ENCODE assay signal across 1 cellular context in the genomic region with DNA sequence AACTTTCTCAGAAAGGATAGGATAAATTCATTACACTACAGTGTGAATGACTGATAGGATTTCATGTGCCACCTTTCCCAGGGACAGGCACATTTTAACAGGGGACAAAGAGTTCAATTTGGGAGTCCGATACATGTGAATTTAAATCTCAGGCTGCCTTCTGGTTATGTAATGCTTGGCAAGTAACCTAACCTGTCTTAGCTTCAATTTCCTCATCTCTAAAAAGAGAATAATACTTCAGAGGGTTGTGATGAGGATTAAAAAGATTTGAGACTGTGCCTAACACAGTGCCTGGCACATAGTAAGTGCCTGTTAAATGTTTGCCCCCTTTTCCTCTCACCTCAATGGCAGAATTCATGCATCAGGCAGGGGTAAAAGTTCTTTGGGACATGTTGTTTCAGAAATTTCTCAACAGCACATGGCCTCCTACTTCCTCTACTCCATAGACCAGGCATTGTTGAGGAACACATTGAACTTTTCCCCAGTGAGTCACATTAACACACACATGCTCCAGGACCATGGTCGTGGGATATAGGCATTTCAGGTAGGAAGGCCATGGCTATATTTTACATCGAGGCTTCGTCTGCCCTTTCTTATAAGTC.
TF ChIP-seq lines count a peak whose summit lies in the region.

No MANE protein-coding gene starts in this region.

TF ChIP-seq in HepG2, 621 proteins besides CTCF, POLR2A, EP300 and RAD21 (continued from another document and continues in another):
- TF ChIP-seq, protein P1, sequence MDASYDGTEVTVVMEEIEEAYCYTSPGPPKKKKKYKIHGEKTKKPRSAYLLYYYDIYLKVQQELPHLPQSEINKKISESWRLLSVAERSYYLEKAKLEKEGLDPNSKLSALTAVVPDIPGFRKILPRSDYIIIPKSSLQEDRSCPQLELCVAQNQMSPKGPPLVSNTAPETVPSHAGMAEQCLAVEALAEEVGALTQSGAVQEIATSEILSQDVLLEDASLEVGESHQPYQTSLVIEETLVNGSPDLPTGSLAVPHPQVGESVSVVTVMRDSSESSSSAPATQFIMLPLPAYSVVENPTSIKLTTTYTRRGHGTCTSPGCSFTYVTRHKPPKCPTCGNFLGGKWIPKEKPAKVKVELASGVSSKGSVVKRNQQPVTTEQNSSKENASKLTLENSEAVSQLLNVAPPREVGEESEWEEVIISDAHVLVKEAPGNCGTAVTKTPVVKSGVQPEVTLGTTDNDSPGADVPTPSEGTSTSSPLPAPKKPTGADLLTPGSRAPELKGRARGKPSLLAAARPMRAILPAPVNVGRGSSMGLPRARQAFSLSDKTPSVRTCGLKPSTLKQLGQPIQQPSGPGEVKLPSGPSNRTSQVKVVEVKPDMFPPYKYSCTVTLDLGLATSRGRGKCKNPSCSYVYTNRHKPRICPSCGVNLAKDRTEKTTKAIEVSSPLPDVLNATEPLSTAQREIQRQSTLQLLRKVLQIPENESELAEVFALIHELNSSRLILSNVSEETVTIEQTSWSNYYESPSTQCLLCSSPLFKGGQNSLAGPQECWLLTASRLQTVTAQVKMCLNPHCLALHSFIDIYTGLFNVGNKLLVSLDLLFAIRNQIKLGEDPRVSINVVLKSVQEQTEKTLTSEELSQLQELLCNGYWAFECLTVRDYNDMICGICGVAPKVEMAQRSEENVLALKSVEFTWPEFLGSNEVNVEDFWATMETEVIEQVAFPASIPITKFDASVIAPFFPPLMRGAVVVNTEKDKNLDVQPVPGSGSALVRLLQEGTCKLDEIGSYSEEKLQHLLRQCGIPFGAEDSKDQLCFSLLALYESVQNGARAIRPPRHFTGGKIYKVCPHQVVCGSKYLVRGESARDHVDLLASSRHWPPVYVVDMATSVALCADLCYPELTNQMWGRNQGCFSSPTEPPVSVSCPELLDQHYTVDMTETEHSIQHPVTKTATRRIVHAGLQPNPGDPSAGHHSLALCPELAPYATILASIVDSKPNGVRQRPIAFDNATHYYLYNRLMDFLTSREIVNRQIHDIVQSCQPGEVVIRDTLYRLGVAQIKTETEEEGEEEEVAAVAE (CRISPR knock-in tag; IDR thresholded peaks at IDR 0.05; ENCODE audit: borderline replicate concordance), result 0 out of 2 replicates have a peak, but pooled peaks have one; percentile 47
- TF ChIP-seq ZNF251 (CRISPR knock-in tag; IDR thresholded peaks at IDR 0.05) (no peak), HOXA9 (CRISPR knock-in tag; IDR thresholded peaks at IDR 0.05; ENCODE audit: borderline replicate concordance) (no peak), ZNF263 (CRISPR knock-in tag; IDR thresholded peaks at IDR 0.05) (no peak), HNF4A (CRISPR knock-in tag; IDR thresholded peaks at IDR 0.05) (peak; percentile 77), KDM1A (CRISPR knock-in tag; IDR thresholded peaks at IDR 0.05) (peak; percentile 91), SOX6 (IDR thresholded peaks at IDR 0.05) (no peak), SOX6 (CRISPR knock-in tag; IDR thresholded peaks at IDR 0.05) (peak; percentile 87), FOSL2 (CRISPR knock-in tag; IDR thresholded peaks at IDR 0.05) (peak; percentile 95), ZSCAN25 (CRISPR knock-in tag; IDR thresholded peaks at IDR 0.05) (no peak), GABPB1 (CRISPR knock-in tag; IDR thresholded peaks at IDR 0.05) (peak; percentile 58; the same call in 1 of the 2 replicates), NR2F2 (IDR thresholded peaks at IDR 0.05; ENCODE audit: borderline replicate concordance, low read depth) (no peak), MXD4 (CRISPR knock-in tag; IDR thresholded peaks at IDR 0.05) (peak; percentile 27; the same call in 1 of the 2 replicates), KMT2A (CRISPR knock-in tag; IDR thresholded peaks at IDR 0.05) (no peak), AKAP8 (CRISPR knock-in tag; IDR thresholded peaks at IDR 0.05) (no peak), ZNF33B (CRISPR knock-in tag; IDR thresholded peaks at IDR 0.05) (no peak), PAWR (CRISPR knock-in tag; IDR thresholded peaks at IDR 0.05; ENCODE audit: borderline replicate concordance) (no peak), ZNF749 (CRISPR knock-in tag; IDR thresholded peaks at IDR 0.05; ENCODE audit: borderline replicate concordance) (0 out of 2 replicates have a peak, but pooled peaks have one; percentile 62), PITX1 (CRISPR knock-in tag; IDR thresholded peaks at IDR 0.05) (no peak), ZNF792 (CRISPR knock-in tag; IDR thresholded peaks at IDR 0.05) (peak; percentile 70; the same call in 1 of the 2 replicates), RBAK (CRISPR knock-in tag; IDR thresholded peaks at IDR 0.05) (no peak), ATRX (CRISPR knock-in tag; IDR thresholded peaks at IDR 0.05; ENCODE audit: borderline replicate concordance) (no peak)
- TF ChIP-seq, protein P2, sequence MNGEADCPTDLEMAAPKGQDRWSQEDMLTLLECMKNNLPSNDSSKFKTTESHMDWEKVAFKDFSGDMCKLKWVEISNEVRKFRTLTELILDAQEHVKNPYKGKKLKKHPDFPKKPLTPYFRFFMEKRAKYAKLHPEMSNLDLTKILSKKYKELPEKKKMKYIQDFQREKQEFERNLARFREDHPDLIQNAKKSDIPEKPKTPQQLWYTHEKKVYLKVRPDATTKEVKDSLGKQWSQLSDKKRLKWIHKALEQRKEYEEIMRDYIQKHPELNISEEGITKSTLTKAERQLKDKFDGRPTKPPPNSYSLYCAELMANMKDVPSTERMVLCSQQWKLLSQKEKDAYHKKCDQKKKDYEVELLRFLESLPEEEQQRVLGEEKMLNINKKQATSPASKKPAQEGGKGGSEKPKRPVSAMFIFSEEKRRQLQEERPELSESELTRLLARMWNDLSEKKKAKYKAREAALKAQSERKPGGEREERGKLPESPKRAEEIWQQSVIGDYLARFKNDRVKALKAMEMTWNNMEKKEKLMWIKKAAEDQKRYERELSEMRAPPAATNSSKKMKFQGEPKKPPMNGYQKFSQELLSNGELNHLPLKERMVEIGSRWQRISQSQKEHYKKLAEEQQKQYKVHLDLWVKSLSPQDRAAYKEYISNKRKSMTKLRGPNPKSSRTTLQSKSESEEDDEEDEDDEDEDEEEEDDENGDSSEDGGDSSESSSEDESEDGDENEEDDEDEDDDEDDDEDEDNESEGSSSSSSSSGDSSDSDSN (CRISPR knock-in tag; IDR thresholded peaks at IDR 0.05), result no peak
- TF ChIP-seq, protein P3, sequence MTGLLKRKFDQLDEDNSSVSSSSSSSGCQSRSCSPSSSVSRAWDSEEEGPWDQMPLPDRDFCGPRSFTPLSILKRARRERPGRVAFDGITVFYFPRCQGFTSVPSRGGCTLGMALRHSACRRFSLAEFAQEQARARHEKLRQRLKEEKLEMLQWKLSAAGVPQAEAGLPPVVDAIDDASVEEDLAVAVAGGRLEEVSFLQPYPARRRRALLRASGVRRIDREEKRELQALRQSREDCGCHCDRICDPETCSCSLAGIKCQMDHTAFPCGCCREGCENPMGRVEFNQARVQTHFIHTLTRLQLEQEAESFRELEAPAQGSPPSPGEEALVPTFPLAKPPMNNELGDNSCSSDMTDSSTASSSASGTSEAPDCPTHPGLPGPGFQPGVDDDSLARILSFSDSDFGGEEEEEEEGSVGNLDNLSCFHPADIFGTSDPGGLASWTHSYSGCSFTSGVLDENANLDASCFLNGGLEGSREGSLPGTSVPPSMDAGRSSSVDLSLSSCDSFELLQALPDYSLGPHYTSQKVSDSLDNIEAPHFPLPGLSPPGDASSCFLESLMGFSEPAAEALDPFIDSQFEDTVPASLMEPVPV (CRISPR knock-in tag; IDR thresholded peaks at IDR 0.05), result 0 out of 2 replicates have a peak, but pooled peaks have one; percentile 35
- TF ChIP-seq, protein P4, sequence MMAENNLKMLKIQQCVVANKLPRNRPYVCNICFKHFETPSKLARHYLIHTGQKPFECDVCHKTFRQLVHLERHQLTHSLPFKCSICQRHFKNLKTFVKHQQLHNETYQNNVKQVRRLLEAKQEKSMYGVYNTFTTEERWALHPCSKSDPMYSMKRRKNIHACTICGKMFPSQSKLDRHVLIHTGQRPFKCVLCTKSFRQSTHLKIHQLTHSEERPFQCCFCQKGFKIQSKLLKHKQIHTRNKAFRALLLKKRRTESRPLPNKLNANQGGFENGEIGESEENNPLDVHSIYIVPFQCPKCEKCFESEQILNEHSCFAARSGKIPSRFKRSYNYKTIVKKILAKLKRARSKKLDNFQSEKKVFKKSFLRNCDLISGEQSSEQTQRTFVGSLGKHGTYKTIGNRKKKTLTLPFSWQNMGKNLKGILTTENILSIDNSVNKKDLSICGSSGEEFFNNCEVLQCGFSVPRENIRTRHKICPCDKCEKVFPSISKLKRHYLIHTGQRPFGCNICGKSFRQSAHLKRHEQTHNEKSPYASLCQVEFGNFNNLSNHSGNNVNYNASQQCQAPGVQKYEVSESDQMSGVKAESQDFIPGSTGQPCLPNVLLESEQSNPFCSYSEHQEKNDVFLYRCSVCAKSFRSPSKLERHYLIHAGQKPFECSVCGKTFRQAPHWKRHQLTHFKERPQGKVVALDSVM (CRISPR knock-in tag; IDR thresholded peaks at IDR 0.05), result no peak
- TF ChIP-seq, protein P5, sequence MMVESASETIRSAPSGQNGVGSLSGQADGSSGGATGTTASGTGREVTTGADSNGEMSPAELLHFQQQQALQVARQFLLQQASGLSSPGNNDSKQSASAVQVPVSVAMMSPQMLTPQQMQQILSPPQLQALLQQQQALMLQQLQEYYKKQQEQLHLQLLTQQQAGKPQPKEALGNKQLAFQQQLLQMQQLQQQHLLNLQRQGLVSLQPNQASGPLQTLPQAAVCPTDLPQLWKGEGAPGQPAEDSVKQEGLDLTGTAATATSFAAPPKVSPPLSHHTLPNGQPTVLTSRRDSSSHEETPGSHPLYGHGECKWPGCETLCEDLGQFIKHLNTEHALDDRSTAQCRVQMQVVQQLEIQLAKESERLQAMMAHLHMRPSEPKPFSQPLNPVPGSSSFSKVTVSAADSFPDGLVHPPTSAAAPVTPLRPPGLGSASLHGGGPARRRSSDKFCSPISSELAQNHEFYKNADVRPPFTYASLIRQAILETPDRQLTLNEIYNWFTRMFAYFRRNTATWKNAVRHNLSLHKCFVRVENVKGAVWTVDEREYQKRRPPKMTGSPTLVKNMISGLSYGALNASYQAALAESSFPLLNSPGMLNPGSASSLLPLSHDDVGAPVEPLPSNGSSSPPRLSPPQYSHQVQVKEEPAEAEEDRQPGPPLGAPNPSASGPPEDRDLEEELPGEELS (CRISPR knock-in tag; IDR thresholded peaks at IDR 0.05), result peak; percentile 86
- TF ChIP-seq, protein P6, sequence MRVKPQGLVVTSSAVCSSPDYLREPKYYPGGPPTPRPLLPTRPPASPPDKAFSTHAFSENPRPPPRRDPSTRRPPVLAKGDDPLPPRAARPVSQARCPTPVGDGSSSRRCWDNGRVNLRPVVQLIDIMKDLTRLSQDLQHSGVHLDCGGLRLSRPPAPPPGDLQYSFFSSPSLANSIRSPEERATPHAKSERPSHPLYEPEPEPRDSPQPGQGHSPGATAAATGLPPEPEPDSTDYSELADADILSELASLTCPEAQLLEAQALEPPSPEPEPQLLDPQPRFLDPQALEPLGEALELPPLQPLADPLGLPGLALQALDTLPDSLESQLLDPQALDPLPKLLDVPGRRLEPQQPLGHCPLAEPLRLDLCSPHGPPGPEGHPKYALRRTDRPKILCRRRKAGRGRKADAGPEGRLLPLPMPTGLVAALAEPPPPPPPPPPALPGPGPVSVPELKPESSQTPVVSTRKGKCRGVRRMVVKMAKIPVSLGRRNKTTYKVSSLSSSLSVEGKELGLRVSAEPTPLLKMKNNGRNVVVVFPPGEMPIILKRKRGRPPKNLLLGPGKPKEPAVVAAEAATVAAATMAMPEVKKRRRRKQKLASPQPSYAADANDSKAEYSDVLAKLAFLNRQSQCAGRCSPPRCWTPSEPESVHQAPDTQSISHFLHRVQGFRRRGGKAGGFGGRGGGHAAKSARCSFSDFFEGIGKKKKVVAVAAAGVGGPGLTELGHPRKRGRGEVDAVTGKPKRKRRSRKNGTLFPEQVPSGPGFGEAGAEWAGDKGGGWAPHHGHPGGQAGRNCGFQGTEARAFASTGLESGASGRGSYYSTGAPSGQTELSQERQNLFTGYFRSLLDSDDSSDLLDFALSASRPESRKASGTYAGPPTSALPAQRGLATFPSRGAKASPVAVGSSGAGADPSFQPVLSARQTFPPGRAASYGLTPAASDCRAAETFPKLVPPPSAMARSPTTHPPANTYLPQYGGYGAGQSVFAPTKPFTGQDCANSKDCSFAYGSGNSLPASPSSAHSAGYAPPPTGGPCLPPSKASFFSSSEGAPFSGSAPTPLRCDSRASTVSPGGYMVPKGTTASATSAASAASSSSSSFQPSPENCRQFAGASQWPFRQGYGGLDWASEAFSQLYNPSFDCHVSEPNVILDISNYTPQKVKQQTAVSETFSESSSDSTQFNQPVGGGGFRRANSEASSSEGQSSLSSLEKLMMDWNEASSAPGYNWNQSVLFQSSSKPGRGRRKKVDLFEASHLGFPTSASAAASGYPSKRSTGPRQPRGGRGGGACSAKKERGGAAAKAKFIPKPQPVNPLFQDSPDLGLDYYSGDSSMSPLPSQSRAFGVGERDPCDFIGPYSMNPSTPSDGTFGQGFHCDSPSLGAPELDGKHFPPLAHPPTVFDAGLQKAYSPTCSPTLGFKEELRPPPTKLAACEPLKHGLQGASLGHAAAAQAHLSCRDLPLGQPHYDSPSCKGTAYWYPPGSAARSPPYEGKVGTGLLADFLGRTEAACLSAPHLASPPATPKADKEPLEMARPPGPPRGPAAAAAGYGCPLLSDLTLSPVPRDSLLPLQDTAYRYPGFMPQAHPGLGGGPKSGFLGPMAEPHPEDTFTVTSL (CRISPR knock-in tag; IDR thresholded peaks at IDR 0.05; ENCODE audit: borderline replicate concordance), result peak; percentile 72; the same call in 1 of the 2 replicates
- TF ChIP-seq, protein P7, sequence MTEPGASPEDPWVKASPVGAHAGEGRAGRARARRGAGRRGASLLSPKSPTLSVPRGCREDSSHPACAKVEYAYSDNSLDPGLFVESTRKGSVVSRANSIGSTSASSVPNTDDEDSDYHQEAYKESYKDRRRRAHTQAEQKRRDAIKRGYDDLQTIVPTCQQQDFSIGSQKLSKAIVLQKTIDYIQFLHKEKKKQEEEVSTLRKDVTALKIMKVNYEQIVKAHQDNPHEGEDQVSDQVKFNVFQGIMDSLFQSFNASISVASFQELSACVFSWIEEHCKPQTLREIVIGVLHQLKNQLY (CRISPR knock-in tag; IDR thresholded peaks at IDR 0.05), result peak; percentile 93
- TF ChIP-seq, protein P8, sequence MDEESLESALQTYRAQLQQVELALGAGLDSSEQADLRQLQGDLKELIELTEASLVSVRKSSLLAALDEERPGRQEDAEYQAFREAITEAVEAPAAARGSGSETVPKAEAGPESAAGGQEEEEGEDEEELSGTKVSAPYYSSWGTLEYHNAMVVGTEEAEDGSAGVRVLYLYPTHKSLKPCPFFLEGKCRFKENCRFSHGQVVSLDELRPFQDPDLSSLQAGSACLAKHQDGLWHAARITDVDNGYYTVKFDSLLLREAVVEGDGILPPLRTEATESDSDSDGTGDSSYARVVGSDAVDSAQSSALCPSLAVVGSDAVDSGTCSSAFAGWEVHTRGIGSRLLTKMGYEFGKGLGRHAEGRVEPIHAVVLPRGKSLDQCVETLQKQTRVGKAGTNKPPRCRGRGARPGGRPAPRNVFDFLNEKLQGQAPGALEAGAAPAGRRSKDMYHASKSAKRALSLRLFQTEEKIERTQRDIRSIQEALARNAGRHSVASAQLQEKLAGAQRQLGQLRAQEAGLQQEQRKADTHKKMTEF (CRISPR knock-in tag; IDR thresholded peaks at IDR 0.05), result peak; percentile 82
- TF ChIP-seq, protein P9, sequence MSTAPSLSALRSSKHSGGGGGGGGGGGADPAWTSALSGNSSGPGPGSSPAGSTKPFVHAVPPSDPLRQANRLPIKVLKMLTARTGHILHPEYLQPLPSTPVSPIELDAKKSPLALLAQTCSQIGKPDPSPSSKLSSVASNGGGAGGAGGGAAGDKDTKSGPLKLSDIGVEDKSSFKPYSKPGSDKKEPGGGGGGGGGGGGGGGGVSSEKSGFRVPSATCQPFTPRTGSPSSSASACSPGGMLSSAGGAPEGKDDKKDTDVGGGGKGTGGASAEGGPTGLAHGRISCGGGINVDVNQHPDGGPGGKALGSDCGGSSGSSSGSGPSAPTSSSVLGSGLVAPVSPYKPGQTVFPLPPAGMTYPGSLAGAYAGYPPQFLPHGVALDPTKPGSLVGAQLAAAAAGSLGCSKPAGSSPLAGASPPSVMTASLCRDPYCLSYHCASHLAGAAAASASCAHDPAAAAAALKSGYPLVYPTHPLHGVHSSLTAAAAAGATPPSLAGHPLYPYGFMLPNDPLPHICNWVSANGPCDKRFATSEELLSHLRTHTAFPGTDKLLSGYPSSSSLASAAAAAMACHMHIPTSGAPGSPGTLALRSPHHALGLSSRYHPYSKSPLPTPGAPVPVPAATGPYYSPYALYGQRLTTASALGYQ (CRISPR knock-in tag; IDR thresholded peaks at IDR 0.05), result peak; percentile 44; the same call in 1 of the 2 replicates
